8 cellular contexts compared by ENCODE assay signal in the genomic region with DNA sequence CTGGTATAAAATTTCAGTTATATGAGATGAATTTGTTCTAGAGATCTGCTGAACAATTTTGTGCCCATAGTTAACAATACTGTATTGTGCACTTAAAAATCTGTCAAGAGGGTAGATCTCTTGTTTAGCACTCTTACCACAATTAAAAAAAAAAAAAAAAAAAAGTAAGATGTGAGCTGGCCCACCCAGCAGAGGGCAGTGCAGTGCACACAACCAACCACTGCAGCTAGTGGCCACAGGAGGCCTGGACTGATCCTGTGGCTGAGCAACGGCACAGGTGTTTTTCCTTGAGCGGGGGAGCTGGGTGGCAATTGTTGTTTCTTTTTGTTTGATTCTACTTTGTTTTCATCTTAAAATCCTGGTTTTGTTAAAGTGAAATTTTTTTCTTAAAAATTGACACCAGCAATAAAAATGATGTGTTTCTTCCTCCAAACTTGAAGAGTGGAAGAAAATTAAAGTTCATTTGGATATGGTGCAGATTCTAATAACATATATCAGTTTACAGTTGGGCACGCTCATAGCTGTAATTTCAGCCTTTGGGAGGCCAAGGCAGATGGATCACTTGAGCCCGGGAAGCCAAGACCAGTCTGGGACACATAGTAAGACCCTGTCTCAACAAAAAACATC.
DNase-seq lines count a peak whose midpoint lies in the region; ATAC-seq and TF ChIP-seq lines count a peak whose summit lies in the region.

No MANE protein-coding gene starts in this region.

- no peaks in the 10 kb centered on the region for H3K27me3 ChIP-seq in ascending aorta

- no peaks in the 10 kb centered on the region for H3K9me3 ChIP-seq in ascending aorta

- ATAC-seq in GM21390 (IDR thresholded peaks at IDR 0.05; ENCODE audit: unreplicated experiment) (peak; percentile 76), HG02763 (IDR thresholded peaks at IDR 0.05; ENCODE audit: unreplicated experiment) (no peak)

- intact Hi-C loops in ascending aorta (cut with DNase I): no loop called here

- no peak overlapping the region for H3K27ac ChIP-seq in ascending aorta

- H3K4me1 ChIP-seq in ascending aorta: no peaks in the 10 kb centered on the region

- peak; percentile 85 for DNase-seq in D341Med (ENCODE audit: low spot score)
- DNase-seq in SW480 (ENCODE audit: low spot score): peak; percentile 64
- DNase-seq in ascending aorta (ENCODE audit: low spot score in 2 of 2): no peak
- peak; percentile 12 for DNase-seq in iPS DF 19.7 (ENCODE audit: low read depth, low spot score)
- DNase-seq in stimulated activated CD4-positive, alpha-beta T cell treated with anti-CD3 and anti-CD28 coated beads, Interleukin-1b, Interleukin-23, amount 100 ng/mL, for 48 hours: peak; percentile 41

- no peaks in the 10 kb centered on the region for H3K36me3 ChIP-seq in ascending aorta

- peak; percentile 86 for TF ChIP-seq CTCF in LNCAP (IDR thresholded peaks at IDR 0.05)
- TF ChIP-seq CTCF in ascending aorta (IDR thresholded peaks at IDR 0.05): peak in 2 of 3 experiments; percentile 28 to 35

- H3K4me3 ChIP-seq in ascending aorta: no peak overlapping the region

Comparison
In these comparisons a context has a peak if more than half of its experiments do, and no peak if none do; other contexts are left out.
1. DNase-seq: peak in D341Med (single experiment), SW480 (single experiment), iPS DF 19.7 (single experiment) and stimulated activated CD4-positive, alpha-beta T cell treated with anti-CD3 and anti-CD28 coated beads, Interleukin-1b, Interleukin-23, amount 100 ng/mL, for 48 hours (single experiment); none in ascending aorta (0 of 2).